ENCODE assay signal across 14 cellular contexts in the genomic region with DNA sequence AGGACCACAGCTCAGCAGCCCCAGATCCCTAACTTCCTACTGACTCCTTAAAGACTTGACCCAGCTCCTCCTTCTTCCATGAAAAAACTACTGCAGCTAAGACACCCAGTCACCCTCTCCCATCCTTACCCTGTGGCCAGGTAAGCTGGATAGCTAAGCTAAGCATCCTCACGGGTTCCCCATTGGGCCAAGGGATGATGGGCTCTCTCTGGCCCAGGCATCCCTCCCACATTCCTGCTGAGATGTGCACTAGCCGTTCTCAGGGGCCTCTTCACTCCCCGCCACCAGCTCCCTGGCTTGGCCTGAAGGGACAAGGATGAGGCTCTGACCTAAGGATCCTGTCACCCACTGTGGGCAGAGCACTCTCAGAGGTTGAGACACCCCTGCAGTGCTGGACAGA. TPM values are rescaled to one million over a fixed set of nuclear protein-coding genes. Genes with fewer than 3 reads are reported as not detected.
DNase-seq lines count a peak whose midpoint lies in the region; ATAC-seq, FAIRE-seq and TF ChIP-seq lines count a peak whose summit lies in the region.
"Had no signal": no experiment of that assay in that cellular context is flagged by ENCODE, and none has a peak within 500 bp of the region (broad histone marks: within the 10 kb centered on the region; RNA-seq: fewer than 3 reads in every experiment).

No MANE protein-coding gene starts in this region.

- DNase-seq in EH (ENCODE audit: low read depth) (peak; percentile 34), adrenal gland (no peak), HepG2 (ENCODE audit: low spot score) (no peak), NK-92 (lab: John Stamatoyannopoulos, UW; ENCODE audit: unreplicated experiment) (no peak), NCI-H510A (lab: John Stamatoyannopoulos, UW) (no peak)
- DNase-seq: activated B cell treated with CpG ODN at 0.5 μM for 24 hours; colonic mucosa; NCI-H1092; stimulated activated naive CD4-positive, alpha-beta T cell treated with Interleukin-2 at 50 U/mL for 16 hours had no signal

- H3K36me3 ChIP-seq in adrenal gland (replicated peaks in 1 of 2) (peaks cover 0 to 72% of the 10 kb centered on the region in 2 donors), HepG2 (replicated peaks in 1 of 2; ENCODE audit: control insufficient read depth in 1 of 2, insufficient read depth in 2 of 2, low read length in 2 of 2) (peaks cover 50 to 73% of the 10 kb centered on the region in 2 experiments)
- H3K36me3 ChIP-seq: colonic mucosa had no signal

- POLR2A ChIA-PET in HepG2 (lab: Yijun Ruan, JAX): interaction anchor here (1.9 to 12.9 kb wide), 2 partner anchors 9 to 14 kb away, joined by 4 to 226 read pairs; a partner anchor contains a TSS

- TF ChIP-seq EP300 in HepG2 (IDR thresholded peaks at IDR 0.05; ENCODE audit: low read depth in 2 of 2, low read length in 2 of 2) (no peak), HepG2 (CRISPR knock-in tag; IDR thresholded peaks at IDR 0.05; ENCODE audit: borderline replicate concordance) (no peak)

- ATAC-seq in HepG2 (no peak), GM21619 (IDR thresholded peaks at IDR 0.05; ENCODE audit: unreplicated experiment) (no peak), GM18909 (IDR thresholded peaks at IDR 0.05; ENCODE audit: poor library complexity, unreplicated experiment) (no peak)

- H3K9ac ChIP-seq in HepG2 (ENCODE audit: insufficient read depth, low read depth, low read length): no peak overlapping the region

- WGBS in adrenal gland, 4 donors: 70 to 76% (median 74%) methylated on average over 3 of the region's 3 CpGs; no CpG with 5 or more reads in 1 of the 4 donors
- 100% methylated on average over 3 of the region's 3 CpGs for WGBS in HepG2 (ENCODE audit: low lambda C conversion rate)

- no peak for TF ChIP-seq RAD21 in HepG2 (CRISPR knock-in tag; IDR thresholded peaks at IDR 0.05)

- H4K20me1 ChIP-seq in HepG2 (ENCODE audit: insufficient read depth, low read length): peaks cover 9% of the 10 kb centered on the region; the same call in 1 of the 2 replicates

- TF ChIP-seq CTCF in adrenal gland (IDR thresholded peaks at IDR 0.05) (no peak), HepG2 (CRISPR knock-in tag; IDR thresholded peaks at IDR 0.05) (no peak)

- intact Hi-C loops in adrenal gland (cut with DNase I) (no loop called here), HepG2 (cut with micrococcal nuclease; ENCODE audit: unreplicated experiment) (no loop called here)

- no TSS peak for BruUV-seq in HepG2 (replicated peaks; lab: Mats Ljungman, UMichigan)

- FAIRE-seq in HepG2 (lab: Jason Lieb, UNC): no peak
- FAIRE-seq: kidney had no signal

- H3K9me3 ChIP-seq in adrenal gland (replicated peaks in 1 of 3) (no peaks in the 10 kb centered on the region), HepG2 (ENCODE audit: low read length) (no peaks in the 10 kb centered on the region)
- H3K9me3 ChIP-seq: colonic mucosa had no signal

- CTCF ChIA-PET in HepG2 (lab: Yijun Ruan, JAX; ENCODE audit: low intra/inter-chr PET ratio, low total read pairs): no interaction called here

- peaks cover 34% of the 10 kb centered on the region for H3K79me2 ChIP-seq in HepG2 (ENCODE audit: insufficient read depth, low read length)

- TF ChIP-seq POLR2A in adrenal gland (IDR thresholded peaks at IDR 0.05) (no peak), HepG2 (IDR thresholded peaks at IDR 0.05; ENCODE audit: insufficient read depth in 1 of 2, low read depth in 2 of 2, low read length in 2 of 2) (no peak; a peak in 1 of 4 replicates)

- H3K27me3 ChIP-seq in adrenal gland (no peaks in the 10 kb centered on the region), HepG2 (ENCODE audit: control insufficient read depth in 1 of 2, insufficient read depth in 2 of 2, low read length in 2 of 2) (no peaks in the 10 kb centered on the region)
- H3K27me3 ChIP-seq: colonic mucosa had no signal

- no peak overlapping the region for H3K4me3 ChIP-seq in adrenal gland
- H3K4me3 ChIP-seq in HepG2 (replicated peaks in 1 of 3; ENCODE audit: insufficient read depth in 1 of 3, low read depth in 2 of 3, low read length in 3 of 3): no peak overlapping the region
- H3K4me3 ChIP-seq in skin epidermis: no peak overlapping the region
- H3K4me3 ChIP-seq: colonic mucosa had no signal

- no peak overlapping the region for H3K4me2 ChIP-seq in HepG2 (ENCODE audit: low read depth, low read length)

- no peak overlapping the region for H2AFZ ChIP-seq in HepG2 (ENCODE audit: low read length)

- H3K27ac ChIP-seq in adrenal gland (peak overlapping the region in 4 of 5 donors; percentile 3 to 84 (median 34)), HepG2 (ENCODE audit: extremely low read length, insufficient read depth, low read length) (no peak overlapping the region), skin epidermis (peak overlapping the region in 14 of 21 experiments; percentile 2 to 84 (median 54))
- H3K27ac ChIP-seq: colonic mucosa had no signal

- in situ Hi-C loops in HepG2 (cut with HindIII; ENCODE audit: extremely low pct_ligation_motif_present, low pct_unique_long_range_greater_than_20kb): no loop called here

- peaks cover 14 to 41% of the 10 kb centered on the region in 2 donors for H3K4me1 ChIP-seq in adrenal gland (replicated peaks in 1 of 2)
- peaks cover 27% of the 10 kb centered on the region for H3K4me1 ChIP-seq in HepG2 (ENCODE audit: insufficient read depth, low read length)
- H3K4me1 ChIP-seq: colonic mucosa had no signal

RNA-seq across cellular contexts. Expression of a gene that starts 8.5 kb away (rescaled TPM):
- total RNA-seq in adrenal gland (100 to 1,000 TPM in 1 of 8 donors, 10 to 100 TPM in 7; 54.8 to 101 (median 77.7) TPM), HepG2 (2016; rRNA removed; fragmentation: Illumina TruSeq; extraction: Trizol) (23.1 and 65.1 TPM in 2 replicates)
- polyA plus RNA-seq in adrenal gland (100 to 1,000 TPM in 1 of 3 donors, 10 to 100 TPM in 2; 39.6 to 111 (median 47.0) TPM), HepG2 (2011; rRNA removed) (84.3 and 134 TPM in 2 replicates)
- 26.9 and 34.0 TPM in 2 replicates for total RNA-seq in HepG2 (2016; cell fraction: cytosol; rRNA removed; fragmentation: Illumina TruSeq; extraction: Trizol; ENCODE audit: low read depth)
- 17.0 and 65.2 TPM in 2 replicates for total RNA-seq in HepG2 (2016; cell fraction: insoluble cytoplasmic fraction; rRNA removed; fragmentation: Illumina TruSeq; extraction: Trizol)
- total RNA-seq in HepG2 (2016; cell fraction: membrane; rRNA removed; fragmentation: Illumina TruSeq; extraction: Trizol): 31.5 and 34.1 TPM in 2 replicates
- 87.0 and 109 TPM in 2 replicates for total RNA-seq in HepG2 (2016; cell fraction: nucleus; rRNA removed; fragmentation: Illumina TruSeq; extraction: Trizol)
- 42.1 and 54.3 TPM in 2 replicates for polyA plus RNA-seq in HepG2 (2011; cell fraction: cytosol; rRNA removed)
- polyA plus RNA-seq in HepG2 (2011; cell fraction: nucleus; rRNA removed): 687 and 790 TPM in 2 replicates
- 66.6 and 79.4 TPM in 2 replicates for polyA plus RNA-seq in HepG2 (2012)
- 9.6 and 12.5 TPM in 2 replicates for polyA plus RNA-seq in HepG2 (2016; cell fraction: cytosol; fragmentation: Illumina TruSeq; extraction: Trizol; ENCODE audit: low read depth)
- 12.0 and 18.1 TPM in 2 replicates for polyA plus RNA-seq in HepG2 (2016; cell fraction: insoluble cytoplasmic fraction; fragmentation: Illumina TruSeq; extraction: Trizol; ENCODE audit: low read depth)
- polyA plus RNA-seq in HepG2 (2016; cell fraction: membrane; fragmentation: Illumina TruSeq; extraction: Trizol; ENCODE audit: low read depth): 17.2 and 19.1 TPM in 2 replicates
- 253 and 270 TPM in 2 replicates for polyA plus RNA-seq in HepG2 (2016; cell fraction: nucleus; fragmentation: Illumina TruSeq; extraction: Trizol; ENCODE audit: insufficient read depth, low read depth)
- 74.6 and 238 TPM in 2 replicates for polyA minus RNA-seq in HepG2 (2011; rRNA and poly(A)+ RNA removed; ENCODE audit: low replicate concordance)
- polyA minus RNA-seq in HepG2 (2011; cell fraction: cytosol; rRNA and poly(A)+ RNA removed): 48.3 and 54.6 TPM in 2 replicates
- polyA minus RNA-seq in HepG2 (2011; cell fraction: nucleus; rRNA and poly(A)+ RNA removed): 152 and 193 TPM in 2 replicates

RNA-seq across cellular contexts. Expression of a gene that starts 16.0 kb away (rescaled TPM):
- 10 to 100 TPM in 4 of 8 donors, 1 to 10 TPM in 4; 4.1 to 27.6 (median 12.6) TPM for total RNA-seq in adrenal gland
- polyA plus RNA-seq in adrenal gland: 100 to 1,000 TPM in 1 of 3 donors, 10 to 100 TPM in 1, 1 to 10 TPM in 1; 3.0 to 240 (median 91.1) TPM
- total RNA-seq in HepG2 (2016; rRNA removed; fragmentation: Illumina TruSeq; extraction: Trizol): 13.2 and 36.1 TPM in 2 replicates
- total RNA-seq in HepG2 (2016; cell fraction: cytosol; rRNA removed; fragmentation: Illumina TruSeq; extraction: Trizol; ENCODE audit: low read depth): 21.4 and 35.2 TPM in 2 replicates
- total RNA-seq in HepG2 (2016; cell fraction: insoluble cytoplasmic fraction; rRNA removed; fragmentation: Illumina TruSeq; extraction: Trizol): 15.3 and 43.4 TPM in 2 replicates
- total RNA-seq in HepG2 (2016; cell fraction: membrane; rRNA removed; fragmentation: Illumina TruSeq; extraction: Trizol): 28.1 and 30.3 TPM in 2 replicates
- total RNA-seq in HepG2 (2016; cell fraction: nucleus; rRNA removed; fragmentation: Illumina TruSeq; extraction: Trizol): 38.4 and 54.9 TPM in 2 replicates
- polyA plus RNA-seq in HepG2 (2011; rRNA removed): 38.9 and 46.0 TPM in 2 replicates
- polyA plus RNA-seq in HepG2 (2011; cell fraction: cytosol; rRNA removed): 19.5 and 23.4 TPM in 2 replicates
- polyA plus RNA-seq in HepG2 (2011; cell fraction: nucleus; rRNA removed): 217 and 291 TPM in 2 replicates
- 56.2 and 59.4 TPM in 2 replicates for polyA plus RNA-seq in HepG2 (2012)
- 28.0 and 29.1 TPM in 2 replicates for polyA plus RNA-seq in HepG2 (2016; cell fraction: cytosol; fragmentation: Illumina TruSeq; extraction: Trizol; ENCODE audit: low read depth)
- polyA plus RNA-seq in HepG2 (2016; cell fraction: insoluble cytoplasmic fraction; fragmentation: Illumina TruSeq; extraction: Trizol; ENCODE audit: low read depth): 16.8 and 22.2 TPM in 2 replicates
- polyA plus RNA-seq in HepG2 (2016; cell fraction: membrane; fragmentation: Illumina TruSeq; extraction: Trizol; ENCODE audit: low read depth): 27.6 and 33.3 TPM in 2 replicates
- 213 and 231 TPM in 2 replicates for polyA plus RNA-seq in HepG2 (2016; cell fraction: nucleus; fragmentation: Illumina TruSeq; extraction: Trizol; ENCODE audit: insufficient read depth, low read depth)
- polyA minus RNA-seq in HepG2 (2011; rRNA and poly(A)+ RNA removed; ENCODE audit: low replicate concordance): 3.9 and 39.1 TPM in 2 replicates
- polyA minus RNA-seq in HepG2 (2011; cell fraction: cytosol; rRNA and poly(A)+ RNA removed): 12.8 and 12.9 TPM in 2 replicates
- 24.2 and 31.6 TPM in 2 replicates for polyA minus RNA-seq in HepG2 (2011; cell fraction: nucleus; rRNA and poly(A)+ RNA removed)

RNA-seq across cellular contexts. Expression of a gene that starts 20.4 kb away (rescaled TPM):
- total RNA-seq in adrenal gland (under 1 TPM in 1 of 8 donors, not detected in 7; 0.11 TPM), HepG2 (2016; rRNA removed; fragmentation: Illumina TruSeq; extraction: Trizol) (not detected in 2 replicates)
- polyA plus RNA-seq in adrenal gland (under 1 TPM; 0.07 to 0.32 (median 0.11) TPM), HepG2 (2011; rRNA removed) (not detected in 2 replicates)
- not detected in 2 replicates for total RNA-seq in HepG2 (2016; cell fraction: cytosol; rRNA removed; fragmentation: Illumina TruSeq; extraction: Trizol; ENCODE audit: low read depth)
- not detected in 2 replicates for total RNA-seq in HepG2 (2016; cell fraction: insoluble cytoplasmic fraction; rRNA removed; fragmentation: Illumina TruSeq; extraction: Trizol)
- not detected in 2 replicates for total RNA-seq in HepG2 (2016; cell fraction: membrane; rRNA removed; fragmentation: Illumina TruSeq; extraction: Trizol)
- total RNA-seq in HepG2 (2016; cell fraction: nucleus; rRNA removed; fragmentation: Illumina TruSeq; extraction: Trizol): not detected in 2 replicates
- polyA plus RNA-seq in HepG2 (2011; cell fraction: cytosol; rRNA removed): not detected in 2 replicates
- polyA plus RNA-seq in HepG2 (2011; cell fraction: nucleus; rRNA removed): not detected in 2 replicates
- not detected in 2 replicates for polyA plus RNA-seq in HepG2 (2012)
- polyA plus RNA-seq in HepG2 (2016; cell fraction: cytosol; fragmentation: Illumina TruSeq; extraction: Trizol; ENCODE audit: low read depth): not detected in 2 replicates
- polyA plus RNA-seq in HepG2 (2016; cell fraction: insoluble cytoplasmic fraction; fragmentation: Illumina TruSeq; extraction: Trizol; ENCODE audit: low read depth): not detected in 2 replicates
- not detected in 2 replicates for polyA plus RNA-seq in HepG2 (2016; cell fraction: membrane; fragmentation: Illumina TruSeq; extraction: Trizol; ENCODE audit: low read depth)
- not detected in 2 replicates for polyA plus RNA-seq in HepG2 (2016; cell fraction: nucleus; fragmentation: Illumina TruSeq; extraction: Trizol; ENCODE audit: insufficient read depth, low read depth)
- not detected in 2 replicates for polyA minus RNA-seq in HepG2 (2011; rRNA and poly(A)+ RNA removed; ENCODE audit: low replicate concordance)
- polyA minus RNA-seq in HepG2 (2011; cell fraction: cytosol; rRNA and poly(A)+ RNA removed): not detected in 2 replicates
- polyA minus RNA-seq in HepG2 (2011; cell fraction: nucleus; rRNA and poly(A)+ RNA removed): not detected in 2 replicates
- total RNA-seq: colonic mucosa, RPMI7951 had no signal

RNA-seq across cellular contexts. Expression of a gene that starts 23.3 kb away (rescaled TPM):
- total RNA-seq in adrenal gland (10 to 100 TPM; 42.0 to 71.9 (median 59.1) TPM), HepG2 (2016; rRNA removed; fragmentation: Illumina TruSeq; extraction: Trizol) (65.9 and 71.3 TPM in 2 replicates)
- polyA plus RNA-seq in adrenal gland (100 to 1,000 TPM in 2 of 3 donors, 10 to 100 TPM in 1; 12.6 to 315 (median 305) TPM), HepG2 (2011; rRNA removed) (12.7 and 17.8 TPM in 2 replicates)
- 135 and 146 TPM in 2 replicates for total RNA-seq in HepG2 (2016; cell fraction: cytosol; rRNA removed; fragmentation: Illumina TruSeq; extraction: Trizol; ENCODE audit: low read depth)
- total RNA-seq in HepG2 (2016; cell fraction: insoluble cytoplasmic fraction; rRNA removed; fragmentation: Illumina TruSeq; extraction: Trizol): 68.9 and 72.1 TPM in 2 replicates
- 107 and 122 TPM in 2 replicates for total RNA-seq in HepG2 (2016; cell fraction: membrane; rRNA removed; fragmentation: Illumina TruSeq; extraction: Trizol)
- total RNA-seq in HepG2 (2016; cell fraction: nucleus; rRNA removed; fragmentation: Illumina TruSeq; extraction: Trizol): 28.4 and 28.5 TPM in 2 replicates
- 15.3 and 32.0 TPM in 2 replicates for polyA plus RNA-seq in HepG2 (2011; cell fraction: cytosol; rRNA removed)
- polyA plus RNA-seq in HepG2 (2011; cell fraction: nucleus; rRNA removed): 23.8 and 27.0 TPM in 2 replicates
- polyA plus RNA-seq in HepG2 (2012): 20.6 and 20.8 TPM in 2 replicates
- 128 and 158 TPM in 2 replicates for polyA plus RNA-seq in HepG2 (2016; cell fraction: cytosol; fragmentation: Illumina TruSeq; extraction: Trizol; ENCODE audit: low read depth)
- polyA plus RNA-seq in HepG2 (2016; cell fraction: insoluble cytoplasmic fraction; fragmentation: Illumina TruSeq; extraction: Trizol; ENCODE audit: low read depth): 65.0 and 66.8 TPM in 2 replicates
- 86.7 and 90.6 TPM in 2 replicates for polyA plus RNA-seq in HepG2 (2016; cell fraction: membrane; fragmentation: Illumina TruSeq; extraction: Trizol; ENCODE audit: low read depth)
- 32.5 and 33.1 TPM in 2 replicates for polyA plus RNA-seq in HepG2 (2016; cell fraction: nucleus; fragmentation: Illumina TruSeq; extraction: Trizol; ENCODE audit: insufficient read depth, low read depth)
- 16.1 and 17.6 TPM in 2 replicates for polyA minus RNA-seq in HepG2 (2011; rRNA and poly(A)+ RNA removed; ENCODE audit: low replicate concordance)
- 5.4 and 12.7 TPM in 2 replicates for polyA minus RNA-seq in HepG2 (2011; cell fraction: cytosol; rRNA and poly(A)+ RNA removed)
- polyA minus RNA-seq in HepG2 (2011; cell fraction: nucleus; rRNA and poly(A)+ RNA removed): 7.2 and 9.8 TPM in 2 replicates

RNA-seq across cellular contexts. Expression of a gene that starts 28.3 kb away (rescaled TPM):
- 1 to 10 TPM in 4 of 8 donors, under 1 TPM in 3, not detected in 1; 0.26 to 2.2 (median 1.2) TPM for total RNA-seq in adrenal gland
- 1 to 10 TPM in 2 of 3 donors, under 1 TPM in 1; 0.09 to 4.6 (median 3.2) TPM for polyA plus RNA-seq in adrenal gland
- 1.1 and 2.7 TPM in 2 replicates for total RNA-seq in HepG2 (2016; rRNA removed; fragmentation: Illumina TruSeq; extraction: Trizol)
- 1.7 and 2.0 TPM in 2 replicates for total RNA-seq in HepG2 (2016; cell fraction: cytosol; rRNA removed; fragmentation: Illumina TruSeq; extraction: Trizol; ENCODE audit: low read depth)
- total RNA-seq in HepG2 (2016; cell fraction: insoluble cytoplasmic fraction; rRNA removed; fragmentation: Illumina TruSeq; extraction: Trizol): 1.9 and 2.5 TPM in 2 replicates
- total RNA-seq in HepG2 (2016; cell fraction: membrane; rRNA removed; fragmentation: Illumina TruSeq; extraction: Trizol): 2.8 and 4.0 TPM in 2 replicates
- total RNA-seq in HepG2 (2016; cell fraction: nucleus; rRNA removed; fragmentation: Illumina TruSeq; extraction: Trizol): 2.4 and 3.4 TPM in 2 replicates
- polyA plus RNA-seq in HepG2 (2011; rRNA removed): 1.7 and 1.9 TPM in 2 replicates
- polyA plus RNA-seq in HepG2 (2011; cell fraction: cytosol; rRNA removed): 0.82 and 1.1 TPM in 2 replicates
- 8.1 and 10.3 TPM in 2 replicates for polyA plus RNA-seq in HepG2 (2011; cell fraction: nucleus; rRNA removed)
- 0.86 and 2.7 TPM in 2 replicates for polyA plus RNA-seq in HepG2 (2012)
- polyA plus RNA-seq in HepG2 (2016; cell fraction: cytosol; fragmentation: Illumina TruSeq; extraction: Trizol; ENCODE audit: low read depth): 2.1 and 2.2 TPM in 2 replicates
- 0.96 and 3.6 TPM in 2 replicates for polyA plus RNA-seq in HepG2 (2016; cell fraction: insoluble cytoplasmic fraction; fragmentation: Illumina TruSeq; extraction: Trizol; ENCODE audit: low read depth)
- 1.7 and 2.4 TPM in 2 replicates for polyA plus RNA-seq in HepG2 (2016; cell fraction: membrane; fragmentation: Illumina TruSeq; extraction: Trizol; ENCODE audit: low read depth)
- 6.3 and 7.8 TPM in 2 replicates for polyA plus RNA-seq in HepG2 (2016; cell fraction: nucleus; fragmentation: Illumina TruSeq; extraction: Trizol; ENCODE audit: insufficient read depth, low read depth)
- 1.8 and 2.2 TPM in 2 replicates for polyA minus RNA-seq in HepG2 (2011; rRNA and poly(A)+ RNA removed; ENCODE audit: low replicate concordance)
- polyA minus RNA-seq in HepG2 (2011; cell fraction: cytosol; rRNA and poly(A)+ RNA removed): not detected in 2 replicates
- polyA minus RNA-seq in HepG2 (2011; cell fraction: nucleus; rRNA and poly(A)+ RNA removed): 0.90 and 2.0 TPM in 2 replicates
